ENCODE assay signal across 1 cellular context in genomic region chr9:7058539-7058938, GRCh38.
TF ChIP-seq lines count a peak whose summit lies in the region.

No MANE protein-coding gene starts in this region.

TF ChIP-seq in SK-N-SH, 30 proteins besides CTCF, POLR2A, EP300 and RAD21 (continued from another document):
- TF ChIP-seq USF2 (IDR thresholded peaks at IDR 0.05; ENCODE audit: borderline replicate concordance, low read depth, low read length) (no peak), ELF1 (IDR thresholded peaks at IDR 0.05) (no peak), RFX5 (IDR thresholded peaks at IDR 0.05; ENCODE audit: low read length) (no peak), IRF3 (IDR thresholded peaks at IDR 0.05; ENCODE audit: low read depth, low read length) (no peak), EZH2phosphoT487 (IDR thresholded peaks at IDR 0.05; ENCODE audit: borderline replicate concordance, low read depth) (no peak), SMC3 (IDR thresholded peaks at IDR 0.05; ENCODE audit: low read depth, low read length) (no peak), FOSL2 (IDR thresholded peaks at IDR 0.05; ENCODE audit: borderline replicate concordance, low read depth) (no peak), YY1 (IDR thresholded peaks at IDR 0.05; ENCODE audit: low read depth) (no peak)
